ENCODE assay signal across 1 cellular context in the genomic region with DNA sequence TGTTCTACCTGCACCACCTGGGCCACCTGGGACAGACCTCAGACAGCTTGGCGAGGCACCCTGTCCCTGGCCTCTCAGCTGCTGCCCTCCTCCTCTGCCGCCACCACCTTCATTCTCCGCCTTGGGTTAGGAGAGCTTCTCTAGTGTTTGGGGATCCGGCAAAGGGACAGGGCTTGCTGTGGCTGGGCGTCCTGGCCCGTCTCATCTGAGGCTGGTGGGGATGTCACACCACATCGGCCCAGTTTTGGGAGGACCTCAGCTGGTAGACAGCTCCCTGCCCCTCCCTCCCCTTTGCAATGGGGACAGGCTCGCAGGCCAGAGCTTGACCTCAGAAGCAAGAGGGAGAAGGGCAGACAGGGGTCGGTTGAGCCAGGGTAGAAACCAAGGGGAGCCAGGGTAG.
TF ChIP-seq lines count a peak whose summit lies in the region.

No MANE protein-coding gene starts in this region.

TF ChIP-seq in IMR-90, 13 proteins besides CTCF, POLR2A, EP300 and RAD21:
- TF ChIP-seq MAFK (IDR thresholded peaks at IDR 0.05; ENCODE audit: low read depth, low read length) (no peak), RCOR1 (IDR thresholded peaks at IDR 0.05; ENCODE audit: insufficient replicate concordance, low read length) (no peak), BHLHE40 (IDR thresholded peaks at IDR 0.05; ENCODE audit: low read depth, low read length) (no peak), MXI1 (IDR thresholded peaks at IDR 0.05; ENCODE audit: borderline replicate concordance, low read depth, low read length) (no peak), RFX5 (IDR thresholded peaks at IDR 0.05; ENCODE audit: low read depth, low read length) (no peak), CEBPB (IDR thresholded peaks at IDR 0.05; ENCODE audit: low read depth, low read length) (no peak)
